12 cellular contexts compared by ENCODE assay signal in the genomic region with DNA sequence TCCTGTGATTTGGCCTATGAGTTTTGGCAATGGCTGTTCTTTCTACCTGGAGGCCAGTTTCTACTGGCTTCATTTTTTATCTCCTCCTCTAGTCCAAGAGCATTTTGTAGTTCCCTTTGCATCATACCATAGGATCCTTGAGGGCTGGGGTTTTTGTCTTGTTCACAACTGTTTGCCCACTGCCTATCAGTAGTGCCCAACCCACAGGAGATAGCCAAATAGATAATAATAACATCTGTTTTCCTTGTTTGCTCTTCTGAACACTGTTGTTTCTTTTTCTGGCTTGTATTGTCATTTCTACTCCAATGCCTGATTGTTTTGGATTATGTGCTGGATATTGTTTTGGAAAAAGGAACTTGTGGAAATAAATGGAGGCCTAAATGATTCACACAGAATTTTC. TPM values are rescaled to one million over a fixed set of nuclear protein-coding genes. Genes with fewer than 3 reads are reported as not detected.
DNase-seq lines count a peak whose midpoint lies in the region; ATAC-seq, FAIRE-seq and TF ChIP-seq lines count a peak whose summit lies in the region.
"Had no signal": no experiment of that assay in that cellular context is flagged by ENCODE, and none has a peak within 500 bp of the region (broad histone marks: within the 10 kb centered on the region; RNA-seq: fewer than 3 reads in every experiment).

No MANE protein-coding gene starts in this region.

- DNase-seq in GM12865 (ENCODE audit: low read depth) (no peak), T-helper 17 cell (no peak), fibroblast of the aortic adventitia (ENCODE audit: low read depth) (peak; percentile 25), CD1c-positive myeloid dendritic cell (ENCODE audit: extremely low spot score) (no peak), retina (no peak), small intestine (no peak), prostate gland (ENCODE audit: low spot score) (no peak)
- DNase-seq: activated T-cell treated with anti-CD3 and anti-CD28 coated beads for 4 hours, NCI-H2029 treated with DMSO at 0.1 percent for 48 hours, SJCRH30, upper lobe of right lung had no signal

- peak overlapping the region; percentile 59 for H3K27ac Mint-ChIP-seq in T-helper 17 cell

- ATAC-seq in T-helper 17 cell, result no peak
- ATAC-seq: upper lobe of right lung had no signal

- H3K4me1 ChIP-seq in ACC112 (ENCODE audit: control insufficient read depth, insufficient read depth, low read length, unreplicated experiment) (peaks cover 35% of the 10 kb centered on the region), small intestine (ENCODE audit: control insufficient read depth in 2 of 2, insufficient read depth in 1 of 2, low read depth in 1 of 2, low read length in 1 of 2) (peaks cover 2 to 4% of the 10 kb centered on the region in 2 donors), prostate gland (replicated peaks) (no peaks in the 10 kb centered on the region)

- H3K9me3 ChIP-seq in T-helper 17 cell (ENCODE audit: control insufficient read depth, low read length, poor library complexity, severe bottlenecking) (no peaks in the 10 kb centered on the region), small intestine (ENCODE audit: control insufficient read depth, low read depth) (no peaks in the 10 kb centered on the region), prostate gland (no peaks in the 10 kb centered on the region)
- H3K9me3 ChIP-seq: SJCRH30, upper lobe of right lung had no signal

- no peaks in the 10 kb centered on the region for H3K27me3 ChIP-seq in ACC112 (ENCODE audit: insufficient read depth, low read length)
- H3K27me3 ChIP-seq in small intestine (ENCODE audit: control insufficient read depth in 2 of 2, insufficient read depth in 2 of 2, low read length in 2 of 2), result no peaks in the 10 kb centered on the region
- no peaks in the 10 kb centered on the region for H3K27me3 ChIP-seq in prostate gland (replicated peaks; ENCODE audit: insufficient read depth)
- H3K27me3 ChIP-seq: SJCRH30, upper lobe of right lung had no signal

- no peaks in the 10 kb centered on the region for H3K27me3 Mint-ChIP-seq in T-helper 17 cell

- TF ChIP-seq POLR2A in prostate gland (IDR thresholded peaks at IDR 0.05), result no peak

- H3K4me1 Mint-ChIP-seq in T-helper 17 cell, result peaks cover 19% of the 10 kb centered on the region

- H3K27ac ChIP-seq in ACC112 (ENCODE audit: low read depth, low read length) (no peak overlapping the region), small intestine (ENCODE audit: low read depth in 1 of 2, low read length in 1 of 2) (no peak overlapping the region), prostate gland (no peak overlapping the region)
- H3K27ac ChIP-seq: SJCRH30, upper lobe of right lung had no signal

- peaks cover 83% of the 10 kb centered on the region for H3K79me2 ChIP-seq in ACC112 (ENCODE audit: control insufficient read depth, insufficient read depth, low read length, unreplicated experiment)

- no peak overlapping the region for H3K4me3 Mint-ChIP-seq in T-helper 17 cell

- H3K4me3 ChIP-seq in ACC112 (ENCODE audit: low read depth, low read length) (peak overlapping the region; percentile 54), GM12865 (ENCODE audit: low read depth, low read length) (peak overlapping the region; percentile 4), fibroblast of the aortic adventitia (ENCODE audit: low read depth, low read length) (no peak overlapping the region), small intestine (ENCODE audit: low read depth in 1 of 2, low read length in 2 of 2) (no peak overlapping the region), prostate gland (no peak overlapping the region)
- H3K4me3 ChIP-seq: SJCRH30, upper lobe of right lung had no signal

- H3K36me3 Mint-ChIP-seq in T-helper 17 cell (ENCODE audit: low read depth), result no peaks in the 10 kb centered on the region

- FAIRE-seq in small intestine (lab: Jason Lieb, UNC), result no peak

- peaks cover 2% of the 10 kb centered on the region; the same call in 1 of the 2 replicates for H3K36me3 ChIP-seq in ACC112 (ENCODE audit: insufficient read depth, low read length)
- no peaks in the 10 kb centered on the region for H3K36me3 ChIP-seq in small intestine (ENCODE audit: control insufficient read depth in 2 of 2, insufficient read depth in 2 of 2, low read length in 2 of 2)
- H3K36me3 ChIP-seq in prostate gland, result no peaks in the 10 kb centered on the region
- H3K36me3 ChIP-seq: upper lobe of right lung had no signal

- intact Hi-C loops in prostate gland (cut with DNase I), result no loop called here

- peak overlapping the region; percentile 57 for H2AFZ ChIP-seq in ACC112 (ENCODE audit: low read length, unreplicated experiment)

- no peak for TF ChIP-seq CTCF in GM12865 (IDR thresholded peaks at IDR 0.05; ENCODE audit: insufficient read depth, low read depth, low read length, missing control alignments)
- TF ChIP-seq CTCF in fibroblast of the aortic adventitia (IDR thresholded peaks at IDR 0.05; ENCODE audit: insufficient read depth, low read length), result no peak
- TF ChIP-seq CTCF in prostate gland (IDR thresholded peaks at IDR 0.05), result no peak

RNA-seq across cellular contexts. Expression of a gene that starts 3.4 kb away (rescaled TPM):
- total RNA-seq in T-helper 17 cell (1 to 10 TPM in 1 of 2 donors, under 1 TPM in 1; 0.67 to 1.4 TPM), fibroblast of the aortic adventitia (ENCODE audit: low replicate concordance) (0.90 and 82.9 TPM in 2 replicates), prostate gland (1 to 10 TPM; 5.3 to 5.7 TPM)
- polyA plus RNA-seq in small intestine, result 10 to 100 TPM in 1 of 3 donors, 1 to 10 TPM in 2; 2.7 to 31.3 (median 6.3) TPM

Comparison
In these comparisons a context has a peak if more than half of its experiments do, and no peak if none do; other contexts are left out.
1. H3K4me3 ChIP-seq: peak in ACC112 (single experiment) and GM12865 (single experiment); none in fibroblast of the aortic adventitia (single experiment), small intestine (0 of 2) and prostate gland (0 of 2).